Comparison of ENCODE assay signal across 13 cellular contexts in genomic region chr6:81981812-81982211, GRCh38.
DNase-seq lines count a peak whose midpoint lies in the region; ATAC-seq, FAIRE-seq and TF ChIP-seq lines count a peak whose summit lies in the region.
"Had no signal": no experiment of that assay in that cellular context is flagged by ENCODE, and none has a peak within 500 bp of the region (broad histone marks: within the 10 kb centered on the region; RNA-seq: fewer than 3 reads in every experiment).

No MANE protein-coding gene starts in this region.

- FAIRE-seq in HTR-8/SVneo (lab: Jason Lieb, UNC) (peak; percentile 82), urothelium cell line (lab: Jason Lieb, UNC) (peak; percentile 37)

- peaks cover 0 to 11% of the 10 kb centered on the region in 2 donors for H3K9me3 ChIP-seq in breast epithelium
- H3K9me3 ChIP-seq: HAP-1 had no signal

- no peak overlapping the region for H3K4me3 ChIP-seq in breast epithelium
- H3K4me3 ChIP-seq in coronary artery: peak overlapping the region; percentile 24
- H3K4me3 ChIP-seq: HAP-1 had no signal

- no peak for ATAC-seq in Right ventricle myocardium inferior
- ATAC-seq: activated T-cell treated with anti-CD3 and anti-CD28 coated beads, Interleukin-2, amount 50 U/mL, for 4 hours had no signal

- no peaks in the 10 kb centered on the region for H3K36me3 ChIP-seq in breast epithelium
- H3K36me3 ChIP-seq: HAP-1 had no signal

- peaks cover 25% of the 10 kb centered on the region for H3K9me3 Mint-ChIP-seq in MCF 10A (ENCODE audit: unreplicated experiment)
- H3K9me3 Mint-ChIP-seq: T-helper 1 cell treated with Interleukin-12 subunit alpha and Interleukin-12 subunit beta and Interleukin-4 antibody, amounts not matched to agents 30 μg/mL and 1 μg/mL, for 36 hours had no signal

- TF ChIP-seq CTCF in MCF 10A (IDR thresholded peaks at IDR 0.05; ENCODE audit: unreplicated experiment) (no peak), breast epithelium (IDR thresholded peaks at IDR 0.05) (no peak), coronary artery (IDR thresholded peaks at IDR 0.05) (no peak)

- no peak overlapping the region for H3K4me3 Mint-ChIP-seq in MCF 10A (ENCODE audit: unreplicated experiment)
- H3K4me3 Mint-ChIP-seq: activated T-cell treated with anti-CD3 and anti-CD28 coated beads, Interleukin-2, amount 50 U/mL, for 4 hours; T-helper 1 cell treated with Interleukin-12 subunit alpha and Interleukin-12 subunit beta and Interleukin-4 antibody, amounts not matched to agents 30 μg/mL and 1 μg/mL, for 36 hours had no signal

- TF ChIP-seq POLR2A in breast epithelium (IDR thresholded peaks at IDR 0.05): no peak

- H3K4me1 ChIP-seq in breast epithelium: no peaks in the 10 kb centered on the region
- H3K4me1 ChIP-seq: HAP-1 had no signal

- no peaks in the 10 kb centered on the region for H3K36me3 Mint-ChIP-seq in MCF 10A (ENCODE audit: insufficient read depth, unreplicated experiment)

- intact Hi-C loops in MCF 10A (cut with micrococcal nuclease) (no loop called here), breast epithelium (cut with DNase I; ENCODE audit: low total_unique reads) (loop anchor here (10.0 kb wide), 1 partner anchor 1597 kb away; no protein-coding TSS in a partner anchor), Right ventricle myocardium inferior (cut with DNase I) (loop anchor here (5.0 to 10.0 kb wide), 2 partner anchors 80 to 1237 kb away; no protein-coding TSS in a partner anchor)

- H3K4me1 Mint-ChIP-seq in MCF 10A (ENCODE audit: insufficient read depth, unreplicated experiment): peaks cover 14% of the 10 kb centered on the region

- POLR2A ChIA-PET in MCF 10A (lab: Yijun Ruan, JAX): interaction anchor here (0.6 to 0.8 kb wide), 2 partner anchors 14 to 716 kb away, joined by 3 read pairs; no protein-coding TSS in a partner anchor

- H3K27me3 ChIP-seq in breast epithelium: no peaks in the 10 kb centered on the region

- peak overlapping the region; percentile 73 for H3K27ac Mint-ChIP-seq in MCF 10A (ENCODE audit: low read depth, unreplicated experiment)
- H3K27ac Mint-ChIP-seq: T-helper 1 cell treated with Interleukin-12 subunit alpha and Interleukin-12 subunit beta and Interleukin-4 antibody, amounts not matched to agents 30 μg/mL and 1 μg/mL, for 36 hours had no signal

- peak; percentile 44 for DNase-seq in MCF 10A (ENCODE audit: unreplicated experiment)
- no peak for DNase-seq in breast epithelium (ENCODE audit: low spot score in 2 of 2)
- DNase-seq in HTR-8/SVneo (ENCODE audit: insufficient read length, low spot score): peak; percentile 19
- DNase-seq in coronary artery (ENCODE audit: low spot score): no peak
- DNase-seq in urothelium cell line (ENCODE audit: low spot score): peak; percentile 32
- DNase-seq in Right ventricle myocardium inferior (ENCODE audit: missing footprints): no peak
- DNase-seq in stimulated activated CD4-positive, alpha-beta T cell treated with anti-CD3 and anti-CD28 coated beads, Interleukin-4, amount 100 ng/mL, for 1 hour: no peak
- DNase-seq in NCI-H1048 (lab: John Stamatoyannopoulos, UW): no peak
- DNase-seq: 8988T; activated T-cell treated with anti-CD3 and anti-CD28 coated beads, Interleukin-2, amount 50 U/mL, for 4 hours; retina had no signal

- H3K27me3 Mint-ChIP-seq in MCF 10A (ENCODE audit: insufficient read depth, unreplicated experiment): no peaks in the 10 kb centered on the region

- CTCF ChIA-PET in MCF 10A (lab: Yijun Ruan, JAX): interaction anchor here (0.5 to 0.6 kb wide), 2 partner anchors 389 to 1240 kb away, joined by 3 to 4 read pairs; no protein-coding TSS in a partner anchor

- H3K27ac ChIP-seq in breast epithelium: no peak overlapping the region
- peak overlapping the region; percentile 47 to 57 for H3K27ac ChIP-seq in coronary artery

- BruUV-seq in MCF 10A (replicated peaks; lab: Mats Ljungman, UMichigan): no TSS peak

Comparison
In these comparisons a context has a peak if more than half of its experiments do, and no peak if none do; other contexts are left out.
1. DNase-seq: peak in MCF 10A (single experiment), HTR-8/SVneo (single experiment) and urothelium cell line (single experiment); none in breast epithelium (0 of 2), coronary artery (single experiment), Right ventricle myocardium inferior (single experiment), stimulated activated CD4-positive, alpha-beta T cell treated with anti-CD3 and anti-CD28 coated beads, Interleukin-4, amount 100 ng/mL, for 1 hour (single experiment) and NCI-H1048 (single experiment).
2. H3K27ac ChIP-seq: peak in coronary artery (2 of 2); none in breast epithelium (0 of 2).